Comparison of ENCODE assay signal across 8 cellular contexts in genomic region chr9:96854073-96854876, GRCh38. TPM values are rescaled to one million over a fixed set of nuclear protein-coding genes. Genes with fewer than 3 reads are reported as not detected.
DNase-seq lines count a peak whose midpoint lies in the region; ATAC-seq, FAIRE-seq and TF ChIP-seq lines count a peak whose summit lies in the region.

Gene ZNF782, minus strand, starts transcription at chr9:96854514. Its CDS starts 2,553 bp downstream, at chr9:96851961.

- DNase-seq in DMS79 treated with DMSO at 0.1 percent for 48 hours (lab: John Stamatoyannopoulos, UW) (peak; percentile 82), Karpas-422 (peak; percentile 96), RCC 7860 (ENCODE audit: low spot score) (peak; percentile 91), fibroblast of lung (ENCODE audit: low read depth in 2 of 2) (peak; percentile 91 to 93), naive B cell (peak; percentile 81)
- DNase-seq in activated T-helper 1 cell treated with anti-CD3 and anti-CD28 coated beads, Interleukin-12 subunit alpha, Interleukin-12 subunit beta, Interleukin-2, Interleukin-4 antibody, amounts not matched to agents 30 ng/mL and 10 ng/mL and 1 ng/mL, durations not matched to agents 14 hours and 24 hours and 36 hours (ENCODE audit: low spot score) = peak; percentile 81
- DNase-seq in stimulated activated effector memory CD8-positive, alpha-beta T cell treated with anti-CD3 and anti-CD28 coated beads, Interleukin-12 subunit alpha, Interleukin-12 subunit beta, amount 100 ng/mL, for 72 hours (ENCODE audit: low spot score in 2 of 2) = peak; percentile 70 to 91

- no peaks in the 10 kb centered on the region for H3K27me3 ChIP-seq in Karpas-422 (ENCODE audit: low read length)
- no peaks in the 10 kb centered on the region for H3K27me3 ChIP-seq in fibroblast of lung (ENCODE audit: control insufficient read depth, insufficient read depth, low read length)

- H3K27ac ChIP-seq in Karpas-422 (ENCODE audit: low read length) (peak within 1 kb of the TSS; percentile 28; the same call in 1 of the 2 replicates), fibroblast of lung (ENCODE audit: insufficient read depth, low read length) (no peak within 1 kb of the TSS)

- H3K36me3 ChIP-seq in Karpas-422 (ENCODE audit: insufficient read depth, low read length) = peaks cover 29% of the 10 kb centered on the region
- no peaks in the 10 kb centered on the region for H3K36me3 ChIP-seq in fibroblast of lung (ENCODE audit: control insufficient read depth, insufficient read depth, low read length)

- peaks cover 43% of the 10 kb centered on the region for H3K4me1 Mint-ChIP-seq in activated T-helper 1 cell treated with anti-CD3 and anti-CD28 coated beads, Interleukin-12 subunit alpha, Interleukin-12 subunit beta, Interleukin-2, Interleukin-4 antibody, amounts not matched to agents 30 ng/mL and 10 ng/mL and 1 ng/mL, durations not matched to agents 14 hours and 24 hours and 36 hours (ENCODE audit: low read depth)
- H3K4me1 Mint-ChIP-seq in naive B cell = peaks cover 27 to 38% (median 35%) of the 10 kb centered on the region in 3 donors
- H3K4me1 Mint-ChIP-seq in stimulated activated effector memory CD8-positive, alpha-beta T cell treated with anti-CD3 and anti-CD28 coated beads, Interleukin-12 subunit alpha, Interleukin-12 subunit beta, amount 100 ng/mL, for 72 hours = peaks cover 46% of the 10 kb centered on the region

- no peaks in the 10 kb centered on the region for H4K20me1 ChIP-seq in Karpas-422 (ENCODE audit: insufficient read depth, low read depth, low read length)
- H4K20me1 ChIP-seq in fibroblast of lung (ENCODE audit: control insufficient read depth, extremely low read depth, insufficient read depth, low read length) = no peaks in the 10 kb centered on the region

- H3K9me3 ChIP-seq in Karpas-422 (ENCODE audit: low read length) = peaks cover 5% of the 10 kb centered on the region
- no peaks in the 10 kb centered on the region for H3K9me3 ChIP-seq in fibroblast of lung (ENCODE audit: control insufficient read depth, insufficient read depth, low read depth, low read length)

- H3K4me3 Mint-ChIP-seq in activated T-helper 1 cell treated with anti-CD3 and anti-CD28 coated beads, Interleukin-12 subunit alpha, Interleukin-12 subunit beta, Interleukin-2, Interleukin-4 antibody, amounts not matched to agents 30 ng/mL and 10 ng/mL and 1 ng/mL, durations not matched to agents 14 hours and 24 hours and 36 hours = peak within 1 kb of the TSS; percentile 100
- H3K4me3 Mint-ChIP-seq in naive B cell = peak within 1 kb of the TSS; percentile 91 to 100 (median 100)
- peak within 1 kb of the TSS; percentile 100 for H3K4me3 Mint-ChIP-seq in stimulated activated effector memory CD8-positive, alpha-beta T cell treated with anti-CD3 and anti-CD28 coated beads, Interleukin-12 subunit alpha, Interleukin-12 subunit beta, amount 100 ng/mL, for 72 hours

- intact Hi-C loops in activated T-helper 1 cell treated with anti-CD3 and anti-CD28 coated beads, Interleukin-12 subunit alpha, Interleukin-12 subunit beta, Interleukin-2, Interleukin-4 antibody, amounts not matched to agents 30 ng/mL and 10 ng/mL and 1 ng/mL, durations not matched to agents 14 hours and 24 hours and 36 hours (cut with micrococcal nuclease) = loop anchor here (1.0 to 5.0 kb wide), 5 partner anchors 76 to 779 kb away; partner anchors contain the start of genes NCBP1, PRXL2C, TSTD2 and ZNF367

- ATAC-seq in GM21825 (IDR thresholded peaks at IDR 0.05; ENCODE audit: unreplicated experiment) = peak; percentile 89
- ATAC-seq in naive B cell (ENCODE audit: low read depth in 2 of 2) = peak; percentile 87 to 89
- ATAC-seq in stimulated activated effector memory CD8-positive, alpha-beta T cell treated with anti-CD3 and anti-CD28 coated beads, Interleukin-12 subunit alpha, Interleukin-12 subunit beta, amount 100 ng/mL, for 72 hours = peak; percentile 93

- H3K4me3 ChIP-seq in Karpas-422 (ENCODE audit: low read length) = peak within 1 kb of the TSS; percentile 84
- peak within 1 kb of the TSS; percentile 28 to 85 (median 68) for H3K4me3 ChIP-seq in fibroblast of lung (replicated peaks in 1 of 4; ENCODE audit: control extremely low read depth in 1 of 4, insufficient read depth in 1 of 4, low read depth in 3 of 4, low read length in 4 of 4)

- peak within 1 kb of the TSS; percentile 99 for H3K27ac Mint-ChIP-seq in activated T-helper 1 cell treated with anti-CD3 and anti-CD28 coated beads, Interleukin-12 subunit alpha, Interleukin-12 subunit beta, Interleukin-2, Interleukin-4 antibody, amounts not matched to agents 30 ng/mL and 10 ng/mL and 1 ng/mL, durations not matched to agents 14 hours and 24 hours and 36 hours
- peak within 1 kb of the TSS; percentile 98 to 100 (median 98) for H3K27ac Mint-ChIP-seq in naive B cell
- peak within 1 kb of the TSS; percentile 99 for H3K27ac Mint-ChIP-seq in stimulated activated effector memory CD8-positive, alpha-beta T cell treated with anti-CD3 and anti-CD28 coated beads, Interleukin-12 subunit alpha, Interleukin-12 subunit beta, amount 100 ng/mL, for 72 hours

- no peak for TF ChIP-seq CTCF in fibroblast of lung (conservative IDR thresholded peaks at IDR 0.05 in 1 of 2, IDR thresholded peaks at IDR 0.05 in 1 of 2; ENCODE audit: low read depth in 1 of 2, low read length in 2 of 2)

- peak within 1 kb of the TSS; percentile 88 for H3K9ac ChIP-seq in Karpas-422 (ENCODE audit: low read length)
- H3K9ac ChIP-seq in fibroblast of lung (ENCODE audit: insufficient read depth, low read length) = peak within 1 kb of the TSS; percentile 63

- H3K27me3 Mint-ChIP-seq in activated T-helper 1 cell treated with anti-CD3 and anti-CD28 coated beads, Interleukin-12 subunit alpha, Interleukin-12 subunit beta, Interleukin-2, Interleukin-4 antibody, amounts not matched to agents 30 ng/mL and 10 ng/mL and 1 ng/mL, durations not matched to agents 14 hours and 24 hours and 36 hours (ENCODE audit: insufficient read depth) = peaks cover 21% of the 10 kb centered on the region
- peaks cover 0 to 7% (median 6%) of the 10 kb centered on the region in 3 donors for H3K27me3 Mint-ChIP-seq in naive B cell

- no peaks in the 10 kb centered on the region for H3K9me2 ChIP-seq in Karpas-422 (replicated peaks; ENCODE audit: insufficient read depth, low read length)

- peaks cover 50% of the 10 kb centered on the region for H3K79me2 ChIP-seq in Karpas-422 (ENCODE audit: low read length)
- H3K79me2 ChIP-seq in fibroblast of lung (ENCODE audit: control insufficient read depth, insufficient read depth, low read length) = peaks cover 7% of the 10 kb centered on the region

- peaks cover 19% of the 10 kb centered on the region for H3K4me1 ChIP-seq in Karpas-422 (ENCODE audit: low read length)
- H3K4me1 ChIP-seq in fibroblast of lung (ENCODE audit: control insufficient read depth, extremely low read depth, insufficient read depth, low read length) = peaks cover 4% of the 10 kb centered on the region

- H3K36me3 Mint-ChIP-seq in activated T-helper 1 cell treated with anti-CD3 and anti-CD28 coated beads, Interleukin-12 subunit alpha, Interleukin-12 subunit beta, Interleukin-2, Interleukin-4 antibody, amounts not matched to agents 30 ng/mL and 10 ng/mL and 1 ng/mL, durations not matched to agents 14 hours and 24 hours and 36 hours (ENCODE audit: low read depth) = peaks cover 12% of the 10 kb centered on the region
- peaks cover 0 to 7% of the 10 kb centered on the region in 2 donors for H3K36me3 Mint-ChIP-seq in naive B cell
- peaks cover 6% of the 10 kb centered on the region for H3K36me3 Mint-ChIP-seq in stimulated activated effector memory CD8-positive, alpha-beta T cell treated with anti-CD3 and anti-CD28 coated beads, Interleukin-12 subunit alpha, Interleukin-12 subunit beta, amount 100 ng/mL, for 72 hours

- H2AFZ ChIP-seq in Karpas-422 (ENCODE audit: low read length) (peak within 1 kb of the TSS; percentile 77; the same call in 1 of the 2 replicates), fibroblast of lung (ENCODE audit: low read length) (peak within 1 kb of the TSS; percentile 46)

- H3K4me2 ChIP-seq in Karpas-422 (ENCODE audit: low read depth, low read length, poor library complexity, severe bottlenecking) = peak within 1 kb of the TSS; percentile 80
- H3K4me2 ChIP-seq in fibroblast of lung (ENCODE audit: extremely low read depth, insufficient read depth, low read length) = peak within 1 kb of the TSS; percentile 90

- FAIRE-seq in RCC 7860 (lab: Jason Lieb, UNC) = peak; percentile 82

- H3K9me3 Mint-ChIP-seq in activated T-helper 1 cell treated with anti-CD3 and anti-CD28 coated beads, Interleukin-12 subunit alpha, Interleukin-12 subunit beta, Interleukin-2, Interleukin-4 antibody, amounts not matched to agents 30 ng/mL and 10 ng/mL and 1 ng/mL, durations not matched to agents 14 hours and 24 hours and 36 hours = peaks cover 4% of the 10 kb centered on the region
- no peaks in the 10 kb centered on the region for H3K9me3 Mint-ChIP-seq in naive B cell
- H3K9me3 Mint-ChIP-seq in stimulated activated effector memory CD8-positive, alpha-beta T cell treated with anti-CD3 and anti-CD28 coated beads, Interleukin-12 subunit alpha, Interleukin-12 subunit beta, amount 100 ng/mL, for 72 hours = no peaks in the 10 kb centered on the region

RNA-seq across cellular contexts. Expression of gene ZNF782, which starts in this region (rescaled TPM):
- 8.9 and 11.0 TPM in 2 replicates for total RNA-seq in Karpas-422 (2014; rRNA removed; shearing (Covaris generic); ENCODE audit: low replicate concordance)
- 3.8 and 4.4 TPM in 2 replicates for total RNA-seq in activated T-helper 1 cell treated with anti-CD3 and anti-CD28 coated beads, Interleukin-12 subunit alpha, Interleukin-12 subunit beta, Interleukin-2, Interleukin-4 antibody, amounts not matched to agents 30 ng/mL and 10 ng/mL and 1 ng/mL, durations not matched to agents 14 hours and 24 hours and 36 hours
- total RNA-seq in fibroblast of lung = 2.6 and 3.3 TPM in 2 replicates
- polyA plus RNA-seq in fibroblast of lung = 1.2 and 1.4 TPM in 2 replicates
- 1.2 and 1.4 TPM in 2 replicates for polyA plus RNA-seq in fibroblast of lung (2012)
- polyA minus RNA-seq in fibroblast of lung (ENCODE audit: low replicate concordance) = 0.70 and 2.3 TPM in 2 replicates
- 1 to 10 TPM in 5 of 6 donors, under 1 TPM in 1; 0.26 to 5.1 (median 2.8) TPM for polyA plus RNA-seq in naive B cell (ENCODE audit: low read depth in 6 of 6)
